Comparison of ENCODE assay signal across 11 cellular contexts in genomic region chr15:85404156-85404921, GRCh38. TPM values are rescaled to one million over a fixed set of nuclear protein-coding genes. Genes with fewer than 3 reads are reported as not detected.
DNase-seq lines count a peak whose midpoint lies in the region; ATAC-seq and TF ChIP-seq lines count a peak whose summit lies in the region.
"Had no signal": no experiment of that assay in that cellular context is flagged by ENCODE, and none has a peak within 500 bp of the region (broad histone marks: within the 10 kb centered on the region; RNA-seq: fewer than 3 reads in every experiment).

No MANE protein-coding gene starts in this region.

- H3K9me3 ChIP-seq in HCT116 (ENCODE audit: control insufficient read depth in 1 of 2, insufficient read depth in 1 of 2, low read depth in 1 of 2, low read length in 2 of 2), result no peaks in the 10 kb centered on the region

- H2AFZ ChIP-seq in ACC112 (ENCODE audit: low read length, unreplicated experiment) (no peak overlapping the region), HCT116 (ENCODE audit: low read depth, low read length, poor library complexity, severe bottlenecking) (no peak overlapping the region)

- no peaks in the 10 kb centered on the region for H4K20me1 ChIP-seq in HCT116 (ENCODE audit: insufficient read depth)

- RAD21 ChIA-PET in HCT116 (lab: Charles Lee; ENCODE audit: low non-redundant PET in 1 of 2, low total read pairs in 2 of 2, uncharacterized antibody in 2 of 2, unreplicated experiment in 2 of 2), result interaction anchor here in 1 of 2 experiments (1.4 kb wide), 1 partner anchor 108 kb away, joined by 4 read pairs; no protein-coding TSS in a partner anchor

- POLR2A ChIA-PET in HCT116 (lab: Charles Lee), result interaction anchor here (1.2 to 2.0 kb wide), 6 partner anchors 9 to 108 kb away, joined by 3 to 10 read pairs (median 6); no protein-coding TSS in a partner anchor

- DNase-seq in HCT116 (ENCODE audit: low read depth, low spot score) (no peak), memory B cell (ENCODE audit: low spot score in 2 of 2) (peak in 1 of 2 donors; percentile 37), activated gamma-delta T cell treated with Interleukin-2 at 50 U/mL for 16 hours (no peak), cortex of kidney (lab: John Stamatoyannopoulos, UW) (no peak)
- DNase-seq in activated T-helper 2 cell treated with anti-CD3 and anti-CD28 coated beads, Interferon-gamma antibody, Interleukin-2, Interleukin-4, amounts not matched to agents 10 μg/mL and 5 μg/mL and 100 μg/mL, durations not matched to agents 14 hours and 24 hours and 36 hours (ENCODE audit: low spot score), result no peak
- DNase-seq: effector CD8-positive, alpha-beta T cell; NCI-H345 had no signal

- H3K9me2 ChIP-seq in HCT116 (ENCODE audit: insufficient read depth), result no peaks in the 10 kb centered on the region

- H3K4me3 ChIP-seq in ACC112 (ENCODE audit: low read depth, low read length) (no peak overlapping the region), HCT116 (replicated peaks in 1 of 2; ENCODE audit: low read depth in 1 of 2, low read length in 2 of 2) (no peak overlapping the region)

- CTCF ChIA-PET in HCT116 (lab: Charles Lee), result interaction anchor here (0.6 to 1.7 kb wide), 2 partner anchors 23 to 73 kb away, joined by 3 to 4 read pairs; no protein-coding TSS in a partner anchor

- no peak for TF ChIP-seq CTCF in HCT116 (IDR thresholded peaks at IDR 0.05 in 2 of 3, conservative IDR thresholded peaks at IDR 0.05 in 1 of 3; ENCODE audit: borderline replicate concordance in 1 of 3, insufficient read depth in 1 of 3, low read depth in 2 of 3, low read length in 2 of 3)

- TF ChIP-seq POLR2A in HCT116 (IDR thresholded peaks at IDR 0.05; ENCODE audit: borderline replicate concordance, extremely low read depth, insufficient read depth, insufficient read length), result no peak

- H3K27ac ChIP-seq in ACC112 (ENCODE audit: low read depth, low read length) (peak overlapping the region; percentile 66), HCT116 (ENCODE audit: low read depth, low read length) (peak overlapping the region; percentile 19; the same call in 1 of the 2 replicates)

- no peak for TF ChIP-seq RAD21 in HCT116 (IDR thresholded peaks at IDR 0.05; ENCODE audit: low read depth)

- H3K27me3 ChIP-seq in ACC112 (ENCODE audit: insufficient read depth, low read length), result no peaks in the 10 kb centered on the region
- no peaks in the 10 kb centered on the region for H3K27me3 ChIP-seq in HCT116 (ENCODE audit: insufficient read depth, low read length)

- no peaks in the 10 kb centered on the region for H3K27me3 Mint-ChIP-seq in activated T-helper 2 cell treated with anti-CD3 and anti-CD28 coated beads, Interferon-gamma antibody, Interleukin-2, Interleukin-4, amounts not matched to agents 10 μg/mL and 5 μg/mL and 100 μg/mL, durations not matched to agents 14 hours and 24 hours and 36 hours (ENCODE audit: low read depth)
- H3K27me3 Mint-ChIP-seq in memory B cell, result no peaks in the 10 kb centered on the region

- no peak overlapping the region for H3K9ac ChIP-seq in HCT116 (ENCODE audit: low read length)

- peak; percentile 21 for ATAC-seq in HCT116
- ATAC-seq in memory B cell (ENCODE audit: low read depth), result peak; percentile 34
- no peak for ATAC-seq in HG02588 (IDR thresholded peaks at IDR 0.05; ENCODE audit: unreplicated experiment)
- no peak for ATAC-seq in GM19463 (IDR thresholded peaks at IDR 0.05; ENCODE audit: unreplicated experiment)

- peaks cover 3% of the 10 kb centered on the region for H3K9me3 Mint-ChIP-seq in activated T-helper 2 cell treated with anti-CD3 and anti-CD28 coated beads, Interferon-gamma antibody, Interleukin-2, Interleukin-4, amounts not matched to agents 10 μg/mL and 5 μg/mL and 100 μg/mL, durations not matched to agents 14 hours and 24 hours and 36 hours
- peaks cover 2% of the 10 kb centered on the region for H3K9me3 Mint-ChIP-seq in memory B cell

- H3K36me3 Mint-ChIP-seq in activated T-helper 2 cell treated with anti-CD3 and anti-CD28 coated beads, Interferon-gamma antibody, Interleukin-2, Interleukin-4, amounts not matched to agents 10 μg/mL and 5 μg/mL and 100 μg/mL, durations not matched to agents 14 hours and 24 hours and 36 hours (ENCODE audit: low read depth), result peaks cover 6% of the 10 kb centered on the region
- peaks cover 2% of the 10 kb centered on the region for H3K36me3 Mint-ChIP-seq in memory B cell

- no peak overlapping the region for H3K4me3 Mint-ChIP-seq in activated T-helper 2 cell treated with anti-CD3 and anti-CD28 coated beads, Interferon-gamma antibody, Interleukin-2, Interleukin-4, amounts not matched to agents 10 μg/mL and 5 μg/mL and 100 μg/mL, durations not matched to agents 14 hours and 24 hours and 36 hours (ENCODE audit: low read depth)
- H3K4me3 Mint-ChIP-seq in memory B cell, result peak overlapping the region; percentile 67
- H3K4me3 Mint-ChIP-seq: mesothelial cell of epicardium had no signal

- intact Hi-C loops in HCT116 (cut with micrococcal nuclease), result no loop called here
- intact Hi-C loops in activated T-helper 2 cell treated with anti-CD3 and anti-CD28 coated beads, Interferon-gamma antibody, Interleukin-2, Interleukin-4, amounts not matched to agents 10 μg/mL and 5 μg/mL and 100 μg/mL, durations not matched to agents 14 hours and 24 hours and 36 hours (cut with micrococcal nuclease), result no loop called here

- H3K79me2 ChIP-seq in ACC112 (ENCODE audit: control insufficient read depth, insufficient read depth, low read length, unreplicated experiment) (peaks cover 88% of the 10 kb centered on the region), HCT116 (ENCODE audit: insufficient read depth, low read length) (peaks cover 95% of the 10 kb centered on the region)

- H3K36me3 ChIP-seq in ACC112 (ENCODE audit: insufficient read depth, low read length) (no peaks in the 10 kb centered on the region), HCT116 (ENCODE audit: control insufficient read depth in 1 of 2, insufficient read depth in 2 of 2, low read length in 2 of 2) (no peaks in the 10 kb centered on the region)

- TSS peak; percentile 35 for BruUV-seq in HCT116 (replicated peaks; lab: Mats Ljungman, UMichigan)

- H3K4me1 ChIP-seq in ACC112 (ENCODE audit: control insufficient read depth, insufficient read depth, low read length, unreplicated experiment) (peaks cover 66% of the 10 kb centered on the region), HCT116 (ENCODE audit: control insufficient read depth in 1 of 2, insufficient read depth in 2 of 2, low read length in 2 of 2) (peaks cover 25 to 52% of the 10 kb centered on the region in 2 experiments)

- peaks cover 61% of the 10 kb centered on the region for H3K4me1 Mint-ChIP-seq in activated T-helper 2 cell treated with anti-CD3 and anti-CD28 coated beads, Interferon-gamma antibody, Interleukin-2, Interleukin-4, amounts not matched to agents 10 μg/mL and 5 μg/mL and 100 μg/mL, durations not matched to agents 14 hours and 24 hours and 36 hours (ENCODE audit: low read depth)
- H3K4me1 Mint-ChIP-seq in memory B cell, result peaks cover 58% of the 10 kb centered on the region

- peak overlapping the region; percentile 39 for H3K4me2 ChIP-seq in HCT116 (ENCODE audit: low read length)

- peak overlapping the region; percentile 23 for H3K27ac Mint-ChIP-seq in activated T-helper 2 cell treated with anti-CD3 and anti-CD28 coated beads, Interferon-gamma antibody, Interleukin-2, Interleukin-4, amounts not matched to agents 10 μg/mL and 5 μg/mL and 100 μg/mL, durations not matched to agents 14 hours and 24 hours and 36 hours
- H3K27ac Mint-ChIP-seq in memory B cell, result peak overlapping the region; percentile 99

TF ChIP-seq in HCT116, 20 proteins besides CTCF, POLR2A, EP300 and RAD21:
- TF ChIP-seq ZFX (IDR thresholded peaks at IDR 0.05), result no peak
- TF ChIP-seq TCF7L2 (IDR thresholded peaks at IDR 0.05; ENCODE audit: borderline replicate concordance, extremely low read depth, insufficient read depth, insufficient read length), result no peak
- no peak for TF ChIP-seq EZH2phosphoT487 (IDR thresholded peaks at IDR 0.05; ENCODE audit: borderline replicate concordance)
- no peak for TF ChIP-seq ELF1 (IDR thresholded peaks at IDR 0.05; ENCODE audit: borderline replicate concordance, low read depth)
- no peak for TF ChIP-seq EZH2 (IDR thresholded peaks at IDR 0.05)

RNA-seq across cellular contexts. Expression of gene AKAP13, which starts 23.9 kb away (rescaled TPM):
- 43.1 TPM for total RNA-seq in HCT116 (2021; ENCODE audit: unreplicated experiment)
- polyA plus RNA-seq in HCT116 (2012), result 21.5 and 25.3 TPM in 2 replicates
- 92.1 and 107 TPM in 2 replicates for total RNA-seq in activated T-helper 2 cell treated with anti-CD3 and anti-CD28 coated beads, Interferon-gamma antibody, Interleukin-2, Interleukin-4, amounts not matched to agents 10 μg/mL and 5 μg/mL and 100 μg/mL, durations not matched to agents 14 hours and 24 hours and 36 hours

Comparison
In these comparisons a context has a peak if more than half of its experiments do, and no peak if none do; other contexts are left out.
1. ATAC-seq: peak in HCT116 (single experiment) and memory B cell (single experiment); none in HG02588 (single experiment) and GM19463 (single experiment).